ENCODE assay signal across 19 cellular contexts in the genomic region with DNA sequence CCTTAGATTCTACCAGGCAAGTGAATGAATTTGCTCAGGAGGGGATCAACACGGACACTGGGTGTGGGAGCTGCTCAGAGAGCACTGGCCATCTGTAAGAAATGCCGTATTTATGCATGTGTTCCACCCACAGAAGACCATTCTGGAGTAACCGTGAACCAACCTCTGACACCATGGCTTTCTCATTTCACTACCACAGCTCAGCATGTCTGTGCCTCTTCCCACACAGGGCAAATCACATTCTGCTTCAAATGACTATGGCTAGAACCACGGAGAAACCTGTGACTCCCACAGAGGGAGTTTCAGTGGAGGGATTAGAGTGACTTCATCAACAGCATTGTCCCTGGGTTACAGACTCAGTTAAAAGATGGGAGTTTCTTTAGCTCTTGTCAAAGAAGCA.
A peak's percentile ranks its signal among the peaks of the same experiment; 100 is the strongest.
DNase-seq lines count a peak whose midpoint lies in the region; ATAC-seq lines count a peak whose summit lies in the region.
"Had no signal": no experiment of that assay in that cellular context is flagged by ENCODE, and none has a peak within 500 bp of the region (broad histone marks: within the 10 kb centered on the region; RNA-seq: fewer than 3 reads in every experiment).

No MANE protein-coding gene starts in this region.

- DNase-seq in cortex of kidney (lab: John Stamatoyannopoulos, UW) (no peak), mesenteric fat pad (ENCODE audit: low spot score) (no peak), HCEC 1CT (no peak), NCI-H2171 treated with DMSO at 0.1 percent for 48 hours (lab: John Stamatoyannopoulos, UW) (no peak)
- DNase-seq: COR-L47, H9, IMR-90, Kasumi-1, NCI-H1417, NCI-H1930, NCI-H510A treated with DMSO at 0.1 percent for 48 hours, Peyer's patch, Right ventricle myocardium superior, SK-N-SH, T-helper 1 cell had no signal

- ATAC-seq in GM18867 (IDR thresholded peaks at IDR 0.05; ENCODE audit: unreplicated experiment), result peak; percentile 68
- peak; percentile 74 for ATAC-seq in HG02571 (IDR thresholded peaks at IDR 0.05; ENCODE audit: unreplicated experiment)
- peak; percentile 66 for ATAC-seq in HG02884 (IDR thresholded peaks at IDR 0.05; ENCODE audit: unreplicated experiment)
- ATAC-seq in HG03520 (IDR thresholded peaks at IDR 0.05; ENCODE audit: unreplicated experiment), result peak; percentile 86
